29 cellular contexts compared by ENCODE assay signal in genomic region chr18:23730850-23731249, GRCh38. TPM values are rescaled to one million over a fixed set of nuclear protein-coding genes. Genes with fewer than 3 reads are reported as not detected.
"Had no signal": no experiment of that assay in that cellular context is flagged by ENCODE, and none has a peak within 500 bp of the region (broad histone marks: within the 10 kb centered on the region; RNA-seq: fewer than 3 reads in every experiment).

No MANE protein-coding gene starts in this region.

- H3K27ac ChIP-seq: brain microvascular endothelial cell, coronary artery, dorsolateral prefrontal cortex, gastroesophageal sphincter, parathyroid adenoma, psoas muscle, sigmoid colon, suprapubic skin, tibial artery, WERI-Rb-1 had no signal

- H3K9me3 Mint-ChIP-seq: activated CD4-positive, alpha-beta memory T cell treated with anti-CD3 and anti-CD28 coated beads, Interleukin-2, amount 10 ng/mL, durations not matched to agents 7 days and 5 days; activated CD4-positive, alpha-beta T cell treated with anti-CD3 and anti-CD28 coated beads, Interleukin-2, amount 10 ng/mL, durations not matched to agents 7 days and 5 days; activated T-cell treated with anti-CD3 and anti-CD28 coated beads, Interleukin-2, amount 50 U/mL, for 24 hours; naive thymus-derived CD8-positive, alpha-beta T cell; neural crest cell had no signal

- H3K4me3 Mint-ChIP-seq: activated CD4-positive, alpha-beta memory T cell treated with anti-CD3 and anti-CD28 coated beads, Interleukin-2, amount 10 ng/mL, durations not matched to agents 7 days and 5 days; activated CD4-positive, alpha-beta T cell treated with anti-CD3 and anti-CD28 coated beads, Interleukin-2, amount 10 ng/mL, durations not matched to agents 7 days and 5 days; activated T-cell treated with anti-CD3 and anti-CD28 coated beads, Interleukin-2, amount 50 U/mL, for 24 hours; naive thymus-derived CD8-positive, alpha-beta T cell; neural crest cell; stimulated activated naive B cell treated with anti-CD40 and anti-IgM and Interleukin-4, amounts not matched to agents 10 μg/mL and 1 μg/mL and 100 μg/mL, for 72 hours had no signal

- H3K4me3 ChIP-seq: coronary artery, dorsolateral prefrontal cortex, gastroesophageal sphincter, psoas muscle, sigmoid colon, suprapubic skin, tibial artery had no signal

- H3K27me3 Mint-ChIP-seq: activated T-cell treated with anti-CD3 and anti-CD28 coated beads, Interleukin-2, amount 50 U/mL, for 24 hours had no signal

- H3K4me1 Mint-ChIP-seq: neural crest cell had no signal

- H3K36me3 Mint-ChIP-seq: naive thymus-derived CD8-positive, alpha-beta T cell had no signal

- H3K36me3 ChIP-seq: brain microvascular endothelial cell, sigmoid colon, suprapubic skin, tibial artery, WERI-Rb-1 had no signal

- DNase-seq: activated CD4-positive, alpha-beta memory T cell treated with anti-CD3 and anti-CD28 coated beads, Interleukin-2, amount 10 ng/mL, durations not matched to agents 7 days and 5 days; activated CD4-positive, alpha-beta T cell treated with anti-CD3 and anti-CD28 coated beads, Interleukin-2, amount 10 ng/mL, durations not matched to agents 7 days and 5 days; activated CD4-positive, CD25-positive, alpha-beta regulatory T cell treated with anti-CD3 and anti-CD28 coated beads, Interleukin-2, amount 50 U/mL, for 72 hours; activated CD8-positive, alpha-beta memory T cell treated with anti-CD3 and anti-CD28 coated beads, Interleukin-2, amount 50 U/mL, for 48 hours; activated gamma-delta T cell; activated naive CD4-positive, alpha-beta T cell treated with anti-CD3 and anti-CD28 coated beads, Interleukin-2, amount 50 U/mL, for 16 hours; activated T-cell treated with anti-CD3 and anti-CD28 coated beads, Interleukin-2, amount 50 U/mL, for 24 hours; amniotic stem cell; brain microvascular endothelial cell; dorsolateral prefrontal cortex; effector memory CD4-positive, alpha-beta T cell; hippocampal formation; left cardiac atrium; midbrain; naive thymus-derived CD8-positive, alpha-beta T cell; occipital lobe; psoas muscle; sigmoid colon; small intestine; stimulated activated CD4-positive, alpha-beta T cell treated with anti-CD3 and anti-CD28 coated beads, Interleukin-2, amount 100 ng/mL, for 24 hours; stimulated activated naive B cell treated with anti-CD40 and anti-IgM and Interleukin-4, amounts not matched to agents 10 μg/mL and 1 μg/mL and 100 μg/mL, for 72 hours; tibial artery; WERI-Rb-1 had no signal

- H3K27me3 ChIP-seq: brain microvascular endothelial cell, gastroesophageal sphincter, sigmoid colon, suprapubic skin, tibial artery had no signal

- H2AFZ ChIP-seq: parathyroid adenoma had no signal

- H3K27ac Mint-ChIP-seq: activated CD4-positive, alpha-beta memory T cell treated with anti-CD3 and anti-CD28 coated beads, Interleukin-2, amount 10 ng/mL, durations not matched to agents 7 days and 5 days; activated CD4-positive, alpha-beta T cell treated with anti-CD3 and anti-CD28 coated beads, Interleukin-2, amount 10 ng/mL, durations not matched to agents 7 days and 5 days; activated T-cell treated with anti-CD3 and anti-CD28 coated beads, Interleukin-2, amount 50 U/mL, for 24 hours; naive thymus-derived CD8-positive, alpha-beta T cell; stimulated activated naive B cell treated with anti-CD40 and anti-IgM and Interleukin-4, amounts not matched to agents 10 μg/mL and 1 μg/mL and 100 μg/mL, for 72 hours had no signal

- H3K4me1 ChIP-seq: gastroesophageal sphincter, psoas muscle, sigmoid colon, suprapubic skin, tibial artery had no signal

- ATAC-seq: gastroesophageal sphincter; left cardiac atrium; naive thymus-derived CD8-positive, alpha-beta T cell; psoas muscle; stimulated activated naive B cell treated with anti-CD40 and anti-IgM and Interleukin-4, amounts not matched to agents 10 μg/mL and 1 μg/mL and 100 μg/mL, for 72 hours had no signal

- H3K9ac ChIP-seq: parathyroid adenoma had no signal

- H3K9me3 ChIP-seq: gastroesophageal sphincter, psoas muscle, sigmoid colon, suprapubic skin, tibial artery had no signal

RNA-seq across cellular contexts. Expression of gene LAMA3, which starts 41.6 kb away (rescaled TPM):
- total RNA-seq: naive thymus-derived CD8-positive, alpha-beta T cell; T-helper 1 cell treated with Interleukin-12 subunit alpha and Interleukin-12 subunit beta and Interleukin-4 antibody, amounts not matched to agents 30 ng/mL and 1 ng/mL, for 36 hours had no signal
